ENCODE assay signal across 8 cellular contexts in the genomic region with DNA sequence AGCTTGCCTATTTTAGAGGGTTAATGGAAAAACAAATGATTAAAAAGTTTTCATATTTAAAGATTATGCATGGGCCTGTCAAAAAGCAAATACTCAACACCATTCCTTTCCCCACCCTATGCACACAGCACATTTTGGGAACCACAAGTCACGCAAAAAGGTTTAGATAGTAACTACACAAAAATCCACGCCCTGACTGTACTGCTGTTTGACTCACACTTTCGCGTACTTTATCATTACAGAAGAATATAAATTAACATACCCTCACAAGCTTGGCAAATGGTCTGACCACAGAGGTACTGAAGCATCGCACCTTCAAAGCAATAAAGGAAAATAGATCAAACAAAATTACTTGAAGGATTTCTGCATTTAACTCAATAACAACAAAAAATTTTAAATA. TPM values are rescaled to one million over a fixed set of nuclear protein-coding genes. Genes with fewer than 3 reads are reported as not detected.
DNase-seq lines count a peak whose midpoint lies in the region; ATAC-seq and TF ChIP-seq lines count a peak whose summit lies in the region.

No MANE protein-coding gene starts in this region.

- H3K27me3 ChIP-seq in KMS-11 (ENCODE audit: insufficient read depth, low read depth) (no peaks in the 10 kb centered on the region), adrenal gland (no peaks in the 10 kb centered on the region)

- no peaks in the 10 kb centered on the region for H3K27me3 Mint-ChIP-seq in Calu3 (ENCODE audit: unreplicated experiment)
- no peaks in the 10 kb centered on the region for H3K27me3 Mint-ChIP-seq in central memory CD8-positive, alpha-beta T cell
- H3K27me3 Mint-ChIP-seq in neural crest cell (ENCODE audit: low read depth), result no peaks in the 10 kb centered on the region

- no peaks in the 10 kb centered on the region for H3K9me3 Mint-ChIP-seq in Calu3 (ENCODE audit: low read depth, unreplicated experiment)
- no peaks in the 10 kb centered on the region for H3K9me3 Mint-ChIP-seq in central memory CD8-positive, alpha-beta T cell
- H3K9me3 Mint-ChIP-seq in neural crest cell, result no peaks in the 10 kb centered on the region

- ATAC-seq in central memory CD8-positive, alpha-beta T cell (replicated peaks; ENCODE audit: extremely low read depth, poor library complexity, severe bottlenecking), result no peak
- no peak for ATAC-seq in HG03280 (IDR thresholded peaks at IDR 0.05; ENCODE audit: unreplicated experiment)

- H3K9ac ChIP-seq in KMS-11, result no peak overlapping the region

- no peak overlapping the region for H3K27ac ChIP-seq in KMS-11
- H3K27ac ChIP-seq in adrenal gland, result no peak overlapping the region

- H3K9me3 ChIP-seq in adrenal gland (replicated peaks in 1 of 3), result no peaks in the 10 kb centered on the region

- H3K36me3 Mint-ChIP-seq in Calu3 (ENCODE audit: insufficient read depth, unreplicated experiment) (peaks cover 27% of the 10 kb centered on the region), neural crest cell (ENCODE audit: low read depth) (peaks cover 7% of the 10 kb centered on the region)
- peaks cover 36% of the 10 kb centered on the region for H3K36me3 Mint-ChIP-seq in central memory CD8-positive, alpha-beta T cell (ENCODE audit: insufficient read depth)

- DNase-seq in Calu3, result no peak
- no peak for DNase-seq in central memory CD8-positive, alpha-beta T cell (ENCODE audit: low spot score in 2 of 2)
- no peak for DNase-seq in neural crest cell (ENCODE audit: low read depth, low spot score)
- DNase-seq in germinal center (ENCODE audit: low spot score), result no peak
- DNase-seq in adrenal gland, result no peak
- DNase-seq in activated CD4-positive, alpha-beta T cell treated with anti-CD3 and anti-CD28 coated beads, Interleukin-2, amount 50 U/mL, for 48 hours, result no peak

- TF ChIP-seq CTCF in Calu3 (IDR thresholded peaks at IDR 0.05; ENCODE audit: unreplicated experiment) (no peak), KMS-11 (conservative IDR thresholded peaks at IDR 0.05; ENCODE audit: low read depth, low read length) (no peak), neural crest cell (conservative IDR thresholded peaks at IDR 0.05) (no peak), adrenal gland (IDR thresholded peaks at IDR 0.05) (no peak)

- H3K4me3 Mint-ChIP-seq in Calu3 (ENCODE audit: low read depth, unreplicated experiment) (peak overlapping the region; percentile 94), neural crest cell (peak overlapping the region; percentile 29)
- peak overlapping the region; percentile 97 for H3K4me3 Mint-ChIP-seq in central memory CD8-positive, alpha-beta T cell

- H3K27ac Mint-ChIP-seq in Calu3 (ENCODE audit: unreplicated experiment) (no peak overlapping the region), neural crest cell (ENCODE audit: unreplicated experiment) (no peak overlapping the region)
- peak overlapping the region; percentile 98 for H3K27ac Mint-ChIP-seq in central memory CD8-positive, alpha-beta T cell (ENCODE audit: low read depth)

- H4K20me1 ChIP-seq in KMS-11 (ENCODE audit: insufficient read depth), result no peaks in the 10 kb centered on the region

- no TSS peak for BruUV-seq in Calu3 (replicated peaks; lab: Mats Ljungman, UMichigan)

- no peak overlapping the region for H2AFZ ChIP-seq in KMS-11 (ENCODE audit: low read depth)

- H3K4me2 ChIP-seq in KMS-11, result peak overlapping the region; percentile 76

- H3K36me3 ChIP-seq in KMS-11 (ENCODE audit: insufficient read depth) (peaks cover 23% of the 10 kb centered on the region; the same call in 1 of the 2 replicates), adrenal gland (replicated peaks in 1 of 2) (peaks cover 0 to 41% of the 10 kb centered on the region in 2 donors)

- intact Hi-C loops in Calu3 (cut with micrococcal nuclease; ENCODE audit: unreplicated experiment) (no loop called here), adrenal gland (cut with DNase I) (no loop called here)

- H3K4me1 Mint-ChIP-seq in Calu3 (ENCODE audit: low read depth, unreplicated experiment), result peaks cover 8% of the 10 kb centered on the region
- H3K4me1 Mint-ChIP-seq in central memory CD8-positive, alpha-beta T cell, result peaks cover 37% of the 10 kb centered on the region
- peaks cover 25% of the 10 kb centered on the region for H3K4me1 Mint-ChIP-seq in neural crest cell

- CTCF ChIA-PET in Calu3 (lab: Charles Lee), result no interaction called here

- peak overlapping the region; percentile 13 for H3K4me3 ChIP-seq in KMS-11 (IDR thresholded peaks at IDR 0.05; ENCODE audit: insufficient read depth, low read depth, low read length)
- peak overlapping the region in 1 of 4 donors; percentile 83 for H3K4me3 ChIP-seq in adrenal gland

- peaks cover 28% of the 10 kb centered on the region for H3K79me2 ChIP-seq in KMS-11 (ENCODE audit: insufficient read depth, low read depth)

- no peak for TF ChIP-seq POLR2A in adrenal gland (IDR thresholded peaks at IDR 0.05)

- H3K4me1 ChIP-seq in KMS-11 (ENCODE audit: low read depth, poor library complexity, severe bottlenecking), result peaks cover 17% of the 10 kb centered on the region
- peaks cover 0 to 12% of the 10 kb centered on the region in 2 donors for H3K4me1 ChIP-seq in adrenal gland (replicated peaks in 1 of 2)

- WGBS in adrenal gland, 4 donors, result 90 to 91% (median 91%) methylated on average over 5 of the region's 5 CpGs

RNA-seq across cellular contexts. Expression of a gene that starts 1.4 kb away (rescaled TPM):
- total RNA-seq in Calu3 (2022) (125 and 130 TPM in 2 replicates), neural crest cell (231 and 234 TPM in 2 replicates), adrenal gland (100 to 1,000 TPM in 7 of 8 donors, 10 to 100 TPM in 1; 78.6 to 299 (median 180) TPM)
- polyA plus RNA-seq in adrenal gland, result 100 to 1,000 TPM; 156 to 256 (median 235) TPM

Comparison
In these comparisons a context has a peak if more than half of its experiments do, and no peak if none do; other contexts are left out.
1. H3K4me3 Mint-ChIP-seq: peak in every context shown above with its lines; median percentile 97 in central memory CD8-positive, alpha-beta T cell; 94 in Calu3; 29 in neural crest cell.